12 cellular contexts compared by ENCODE assay signal in genomic region chr17:60163108-60163784, GRCh38. TPM values are rescaled to one million over a fixed set of nuclear protein-coding genes. Genes with fewer than 3 reads are reported as not detected.
DNase-seq lines count a peak whose midpoint lies in the region; ATAC-seq and TF ChIP-seq lines count a peak whose summit lies in the region.
"Had no signal": no experiment of that assay in that cellular context is flagged by ENCODE, and none has a peak within 500 bp of the region (broad histone marks: within the 10 kb centered on the region; RNA-seq: fewer than 3 reads in every experiment).

No MANE protein-coding gene starts in this region.

- peaks cover 21% of the 10 kb centered on the region for H3K36me3 ChIP-seq in neutrophil
- peaks cover 0 to 18% (median 0%) of the 10 kb centered on the region in 6 donors for H3K36me3 ChIP-seq in spleen

- H3K4me3 Mint-ChIP-seq in activated naive CD4-positive, alpha-beta T cell treated with anti-CD3 and anti-CD28 coated beads, Interleukin-2, amount 10 ng/mL, durations not matched to agents 7 days and 5 days = no peak overlapping the region

- CTCF ChIA-PET in activated naive CD4-positive, alpha-beta T cell treated with anti-CD3 and anti-CD28 coated beads, Interleukin-2, amount 10 ng/mL, durations not matched to agents 7 days and 5 days (lab: Charles Lee) = no interaction called here

- 52 to 66% (median 60%) methylated on average over 19 to 20 of the region's 20 CpGs for WGBS in spleen, 5 donors

- ATAC-seq in GM18502 (IDR thresholded peaks at IDR 0.05; ENCODE audit: poor library complexity, unreplicated experiment) = no peak

- H3K4me3 ChIP-seq in coronary artery = no peak overlapping the region
- no peak overlapping the region for H3K4me3 ChIP-seq in neutrophil (ENCODE audit: low read depth in 1 of 2, low read length in 1 of 2)
- H3K4me3 ChIP-seq in spleen = no peak overlapping the region

- intact Hi-C loops in spleen (cut with DNase I; ENCODE audit: low total_unique reads) = no loop called here

- H3K4me1 ChIP-seq in neutrophil (ENCODE audit: control insufficient read depth in 1 of 2, insufficient read depth in 1 of 2, low read depth in 1 of 2, low read length in 1 of 2) = peaks cover 30 to 50% of the 10 kb centered on the region in 2 experiments
- H3K4me1 ChIP-seq in spleen = peaks cover 0 to 48% (median 19%) of the 10 kb centered on the region in 6 donors

- peaks cover 24% of the 10 kb centered on the region for H3K4me1 Mint-ChIP-seq in activated naive CD4-positive, alpha-beta T cell treated with anti-CD3 and anti-CD28 coated beads, Interleukin-2, amount 10 ng/mL, durations not matched to agents 7 days and 5 days

- TF ChIP-seq CTCF in GM12872 (IDR thresholded peaks at IDR 0.05; ENCODE audit: insufficient read depth, low read depth, low read length) = peak; percentile 27; the same call in 2 of the 3 replicates
- TF ChIP-seq CTCF in coronary artery (IDR thresholded peaks at IDR 0.05) = no peak
- TF ChIP-seq CTCF in neutrophil (IDR thresholded peaks at IDR 0.05) = no peak
- no peak for TF ChIP-seq CTCF in spleen (IDR thresholded peaks at IDR 0.05 in 8 of 11, conservative IDR thresholded peaks at IDR 0.05 in 3 of 11)

- DNase-seq in NAMALWA (ENCODE audit: low spot score) (peak; percentile 43), coronary artery (ENCODE audit: low spot score) (peak; percentile 43), spleen (no peak), hepatic stellate cell (ENCODE audit: low spot score) (no peak)
- DNase-seq in activated naive CD4-positive, alpha-beta T cell treated with anti-CD3 and anti-CD28 coated beads, Interleukin-2, amount 10 ng/mL, durations not matched to agents 7 days and 5 days = no peak
- DNase-seq: activated gamma-delta T cell; stimulated activated CD4-positive, alpha-beta T cell treated with anti-CD3 and anti-CD28 coated beads, Interleukin-2, amount 100 ng/mL, for 24 hours had no signal

- H3K27me3 ChIP-seq in neutrophil = no peaks in the 10 kb centered on the region
- peaks cover 0 to 36% (median 0%) of the 10 kb centered on the region in 7 donors for H3K27me3 ChIP-seq in spleen (replicated peaks in 1 of 7)

- no peaks in the 10 kb centered on the region for H3K36me3 Mint-ChIP-seq in activated naive CD4-positive, alpha-beta T cell treated with anti-CD3 and anti-CD28 coated beads, Interleukin-2, amount 10 ng/mL, durations not matched to agents 7 days and 5 days

- TF ChIP-seq POLR2A in spleen (IDR thresholded peaks at IDR 0.05) = no peak

- no peak overlapping the region for H3K27ac Mint-ChIP-seq in activated naive CD4-positive, alpha-beta T cell treated with anti-CD3 and anti-CD28 coated beads, Interleukin-2, amount 10 ng/mL, durations not matched to agents 7 days and 5 days
- H3K27ac Mint-ChIP-seq: IgD-negative memory B cell had no signal

- H3K9me3 ChIP-seq in neutrophil = no peaks in the 10 kb centered on the region
- H3K9me3 ChIP-seq in spleen = no peaks in the 10 kb centered on the region

- H3K27me3 Mint-ChIP-seq in activated naive CD4-positive, alpha-beta T cell treated with anti-CD3 and anti-CD28 coated beads, Interleukin-2, amount 10 ng/mL, durations not matched to agents 7 days and 5 days = peaks cover 64% of the 10 kb centered on the region

- H3K27ac ChIP-seq in coronary artery (no peak overlapping the region), neutrophil (peak overlapping the region; percentile 95), spleen (peak overlapping the region in 2 of 8 donors; percentile 56 to 70)

- no peaks in the 10 kb centered on the region for H3K9me3 Mint-ChIP-seq in activated naive CD4-positive, alpha-beta T cell treated with anti-CD3 and anti-CD28 coated beads, Interleukin-2, amount 10 ng/mL, durations not matched to agents 7 days and 5 days
- H3K9me3 Mint-ChIP-seq: IgD-negative memory B cell had no signal

RNA-seq across cellular contexts. Expression of gene CA4, which starts 13.5 kb away (rescaled TPM):
- 10 to 100 TPM in 4 of 7 donors, 1 to 10 TPM in 3; 7.2 to 19.3 (median 13.3) TPM for total RNA-seq in spleen
- 1 to 10 TPM; 1.7 to 7.0 (median 5.4) TPM for polyA plus RNA-seq in spleen
- total RNA-seq: NCI-H460 had no signal
- polyA plus RNA-seq: IgD-negative memory B cell had no signal

Comparison
In these comparisons a context has a peak if more than half of its experiments do, and no peak if none do; other contexts are left out.
1. DNase-seq: peak in NAMALWA (single experiment) and coronary artery (single experiment); none in spleen (single experiment), activated naive CD4-positive, alpha-beta T cell treated with anti-CD3 and anti-CD28 coated beads, Interleukin-2, amount 10 ng/mL, durations not matched to agents 7 days and 5 days (single experiment) and hepatic stellate cell (single experiment).